In the genomic region with DNA sequence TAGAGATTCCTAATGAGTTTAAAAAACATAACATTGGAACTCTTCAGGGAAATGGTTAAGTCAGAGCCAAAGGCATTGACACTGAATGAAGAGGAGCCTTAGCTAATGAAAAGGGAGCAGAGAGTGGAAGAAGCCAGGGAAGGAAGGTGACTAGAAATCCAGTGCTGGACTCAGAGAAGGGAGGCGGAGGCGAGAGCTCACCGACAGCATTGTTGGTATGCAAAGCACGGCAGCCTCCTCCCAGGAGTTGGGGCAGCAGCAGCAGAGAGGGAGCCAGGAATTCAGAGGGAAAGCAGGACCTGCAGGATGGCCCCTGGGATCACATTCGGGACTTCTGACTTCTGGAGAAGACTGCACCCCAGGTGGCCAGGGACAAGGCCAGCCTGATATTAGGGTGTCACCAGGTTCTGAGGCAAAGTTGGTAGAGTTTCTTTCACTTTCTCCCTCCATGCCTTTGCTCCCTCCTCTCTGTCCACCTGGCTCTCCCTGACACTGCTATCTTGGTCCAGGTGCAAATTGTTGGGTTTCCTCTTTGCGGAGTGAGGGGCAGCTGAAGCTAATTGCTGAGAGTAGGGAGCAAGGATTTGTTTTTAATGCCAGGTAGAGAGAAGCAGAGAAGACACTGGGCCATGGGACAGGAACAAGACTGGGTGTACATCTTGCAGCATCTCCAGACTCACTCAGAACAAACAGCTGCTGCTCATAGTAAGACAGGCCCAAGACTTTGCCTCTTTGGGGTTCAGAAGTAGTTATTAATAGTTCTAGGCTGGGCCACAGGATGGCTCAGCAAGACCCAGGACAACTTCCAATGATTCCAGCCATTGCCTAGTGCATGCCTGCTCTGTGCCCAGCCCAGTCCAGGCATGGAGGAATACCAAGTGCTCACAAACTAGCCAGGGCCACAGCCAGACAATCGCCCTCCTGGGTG, we compare ENCODE assay signal across 15 cellular contexts.
DNase-seq lines count a peak whose midpoint lies in the region; TF ChIP-seq lines count a peak whose summit lies in the region.
"Had no signal": no experiment of that assay in that cellular context is flagged by ENCODE, and none has a peak within 500 bp of the region (broad histone marks: within the 10 kb centered on the region; RNA-seq: fewer than 3 reads in every experiment).

No MANE protein-coding gene starts in this region.

- TF ChIP-seq CTCF in OCI-LY7 (conservative IDR thresholded peaks at IDR 0.05; ENCODE audit: low read length) (no peak), esophagus muscularis mucosa (IDR thresholded peaks at IDR 0.05) (no peak), neural crest cell (conservative IDR thresholded peaks at IDR 0.05) (no peak)

- H3K27ac ChIP-seq in OCI-LY7 (ENCODE audit: low read depth, low read length, poor library complexity, severe bottlenecking) (no peak overlapping the region), esophagus muscularis mucosa (replicated peaks in 1 of 4) (no peak overlapping the region)
- H3K27ac ChIP-seq: brain microvascular endothelial cell, prostate gland had no signal

- peaks cover 5% of the 10 kb centered on the region for H3K9me3 Mint-ChIP-seq in neural crest cell

- H3K27me3 ChIP-seq in esophagus muscularis mucosa: peaks cover 0 to 2% (median 0%) of the 10 kb centered on the region in 4 donors

- no peaks in the 10 kb centered on the region for H3K9me2 ChIP-seq in OCI-LY7 (ENCODE audit: insufficient read depth, low read length)

- CTCF ChIA-PET in OCI-LY7 (lab: Charles Lee; ENCODE audit: unreplicated experiment): no interaction called here

- POLR2A ChIA-PET in OCI-LY7 (lab: Charles Lee): no interaction called here

- H3K36me3 ChIP-seq in OCI-LY7 (ENCODE audit: insufficient read depth, low read length) (no peaks in the 10 kb centered on the region), esophagus muscularis mucosa (no peaks in the 10 kb centered on the region)
- H3K36me3 ChIP-seq: brain microvascular endothelial cell, prostate gland had no signal

- peaks cover 10% of the 10 kb centered on the region for H3K9me3 ChIP-seq in OCI-LY7 (ENCODE audit: low read length)
- peaks cover 0 to 11% (median 9%) of the 10 kb centered on the region in 4 donors for H3K9me3 ChIP-seq in esophagus muscularis mucosa
- H3K9me3 ChIP-seq: prostate gland had no signal

- H3K4me2 ChIP-seq in OCI-LY7 (ENCODE audit: low read length): peak overlapping the region; percentile 27; the same call in 1 of the 2 replicates

- no peak for TF ChIP-seq POLR2A in esophagus muscularis mucosa (IDR thresholded peaks at IDR 0.05; ENCODE audit: low read depth)

- no peak overlapping the region for H2AFZ ChIP-seq in OCI-LY7 (ENCODE audit: low read length)

- peaks cover 18% of the 10 kb centered on the region for H3K27me3 Mint-ChIP-seq in neural crest cell (ENCODE audit: low read depth)

- H3K36me3 Mint-ChIP-seq in neural crest cell (ENCODE audit: low read depth): peaks cover 5% of the 10 kb centered on the region
- H3K36me3 Mint-ChIP-seq: CD8-positive, alpha-beta memory T cell had no signal

- H3K4me3 ChIP-seq in OCI-LY7 (ENCODE audit: low read depth, low read length, poor library complexity, severe bottlenecking): no peak overlapping the region
- no peak overlapping the region for H3K4me3 ChIP-seq in esophagus muscularis mucosa
- H3K4me3 ChIP-seq: prostate gland had no signal

- 63% methylated on average over 6 of the region's 7 CpGs for WGBS in esophagus muscularis mucosa

- H3K79me2 ChIP-seq in OCI-LY7 (ENCODE audit: insufficient read depth, low read depth, low read length): no peaks in the 10 kb centered on the region

- peak; percentile 71 for DNase-seq in Ammon's horn (ENCODE audit: low spot score)
- no peak for DNase-seq in OCI-LY7 (ENCODE audit: low spot score)
- DNase-seq in esophagus muscularis mucosa (ENCODE audit: extremely low spot score): peak; percentile 79
- DNase-seq in neural crest cell (ENCODE audit: low read depth, low spot score): peak; percentile 22
- no peak for DNase-seq in stimulated activated naive CD4-positive, alpha-beta T cell (lab: John Stamatoyannopoulos, UW)
- no peak for DNase-seq in OCI-M1 (lab: John Stamatoyannopoulos, UW)
- DNase-seq in OCI-M2 (lab: John Stamatoyannopoulos, UW; ENCODE audit: unreplicated experiment): no peak
- DNase-seq in NCI-H774 (lab: John Stamatoyannopoulos, UW): no peak
- DNase-seq: activated CD4-positive, CD25-positive, alpha-beta regulatory T cell; brain microvascular endothelial cell; CD8-positive, alpha-beta memory T cell; effector CD8-positive, alpha-beta T cell; KBM-7; stimulated activated CD4-positive, alpha-beta T cell treated with anti-CD3 and anti-CD28 coated beads, Interleukin-15, amount 100 ng/mL, for 24 hours had no signal

- H3K4me1 ChIP-seq in OCI-LY7 (ENCODE audit: insufficient read depth, low read length, poor library complexity, severe bottlenecking) (no peaks in the 10 kb centered on the region), esophagus muscularis mucosa (no peaks in the 10 kb centered on the region)
- H3K4me1 ChIP-seq: prostate gland had no signal

- no TSS peak for BruUV-seq in OCI-LY7 (replicated peaks; lab: Mats Ljungman, UMichigan)

- H4K20me1 ChIP-seq in OCI-LY7 (ENCODE audit: insufficient read depth, low read length): no peaks in the 10 kb centered on the region

- peaks cover 8% of the 10 kb centered on the region for H3K4me1 Mint-ChIP-seq in neural crest cell
- H3K4me1 Mint-ChIP-seq: CD8-positive, alpha-beta memory T cell had no signal

- H3K4me3 Mint-ChIP-seq in neural crest cell: no peak overlapping the region
- H3K4me3 Mint-ChIP-seq: CD8-positive, alpha-beta memory T cell had no signal

- no peak overlapping the region for H3K27ac Mint-ChIP-seq in neural crest cell (ENCODE audit: unreplicated experiment)
- H3K27ac Mint-ChIP-seq: CD8-positive, alpha-beta memory T cell had no signal

- TF ChIP-seq EP300 in esophagus muscularis mucosa (IDR thresholded peaks at IDR 0.05): no peak

- intact Hi-C loops in OCI-LY7 (cut with micrococcal nuclease; ENCODE audit: unreplicated experiment) (no loop called here), esophagus muscularis mucosa (cut with DNase I) (no loop called here)

Comparison
In these comparisons a context has a peak if more than half of its experiments do, and no peak if none do; other contexts are left out.
1. DNase-seq: peak in Ammon's horn (single experiment), esophagus muscularis mucosa (single experiment) and neural crest cell (single experiment); none in OCI-LY7 (single experiment), stimulated activated naive CD4-positive, alpha-beta T cell (0 of 6), OCI-M1 (single experiment), OCI-M2 (single experiment) and NCI-H774 (single experiment).